Comparison of ENCODE assay signal across 17 cellular contexts in the genomic region with DNA sequence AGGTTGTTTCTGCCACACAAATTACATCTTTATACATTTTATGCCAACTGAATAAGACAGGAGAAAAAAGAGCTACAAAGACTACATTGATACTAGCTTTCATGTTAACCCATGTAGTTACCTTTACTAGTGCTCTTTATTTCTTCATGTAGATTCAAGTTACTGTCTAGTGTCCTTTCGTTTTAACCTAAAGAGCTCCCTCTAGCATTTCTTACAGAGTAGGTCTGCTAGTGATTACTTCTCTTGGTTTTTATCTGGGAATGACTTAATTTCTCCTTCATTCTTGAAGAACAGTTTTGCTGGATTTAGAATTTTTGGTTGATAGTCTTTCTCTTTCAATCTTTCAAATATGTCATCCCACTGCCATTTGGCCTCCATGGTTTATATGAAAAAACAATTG. TPM values are rescaled to one million over a fixed set of nuclear protein-coding genes. Genes with fewer than 3 reads are reported as not detected.
A peak's percentile ranks its signal among the peaks of the same experiment; 100 is the strongest.
DNase-seq lines count a peak whose midpoint lies in the region; ATAC-seq and TF ChIP-seq lines count a peak whose summit lies in the region.
"Had no signal": no experiment of that assay in that cellular context is flagged by ENCODE, and none has a peak within 500 bp of the region (broad histone marks: within the 10 kb centered on the region; RNA-seq: fewer than 3 reads in every experiment).

No MANE protein-coding gene starts in this region.

- H3K27me3 ChIP-seq in SK-N-SH (ENCODE audit: insufficient read depth), result no peaks in the 10 kb centered on the region; the same call in 1 of the 2 replicates
- H3K27me3 ChIP-seq in mammary epithelial cell (ENCODE audit: insufficient read depth, low read length), result no peaks in the 10 kb centered on the region

- H3K4me3 Mint-ChIP-seq in osteocyte (ENCODE audit: unreplicated experiment), result no peak overlapping the region
- H3K4me3 Mint-ChIP-seq: activated naive CD8-positive, alpha-beta T cell; stimulated activated effector memory CD8-positive, alpha-beta T cell treated with anti-CD3 and anti-CD28 coated beads, Interleukin-12 subunit alpha, Interleukin-12 subunit beta, amount 100 ng/mL, for 72 hours had no signal

- no peak overlapping the region for H3K27ac ChIP-seq in SK-N-SH (ENCODE audit: low read depth in 2 of 2, low read length in 1 of 2)
- no peak overlapping the region for H3K27ac ChIP-seq in mammary epithelial cell (ENCODE audit: insufficient read depth, low read depth, low read length)

- no peaks in the 10 kb centered on the region for H3K4me1 ChIP-seq in SK-N-SH (ENCODE audit: control insufficient read depth in 1 of 2, insufficient read depth in 2 of 2, low read depth in 1 of 2, low read length in 1 of 2)
- H3K4me1 ChIP-seq in mammary epithelial cell (ENCODE audit: insufficient read depth, low read length), result no peaks in the 10 kb centered on the region

- BruUV-seq in mammary epithelial cell (replicated peaks; lab: Mats Ljungman, UMichigan), result no TSS peak

- H3K9ac ChIP-seq in SK-N-SH, result no peak overlapping the region
- no peak overlapping the region for H3K9ac ChIP-seq in mammary epithelial cell (ENCODE audit: insufficient read depth, low read length)

- H3K9me3 ChIP-seq in SK-N-SH, result no peaks in the 10 kb centered on the region
- H3K9me3 ChIP-seq in mammary epithelial cell (replicated peaks; ENCODE audit: insufficient read depth, low read length), result peaks cover 6% of the 10 kb centered on the region

- no peak overlapping the region for H3K27ac Mint-ChIP-seq in osteocyte (ENCODE audit: unreplicated experiment)
- H3K27ac Mint-ChIP-seq: activated naive CD8-positive, alpha-beta T cell; stimulated activated effector memory CD8-positive, alpha-beta T cell treated with anti-CD3 and anti-CD28 coated beads, Interleukin-12 subunit alpha, Interleukin-12 subunit beta, amount 100 ng/mL, for 72 hours had no signal

- H3K9me3 Mint-ChIP-seq in osteocyte (ENCODE audit: unreplicated experiment), result peaks cover 27% of the 10 kb centered on the region

- H3F3A ChIP-seq in SK-N-SH (replicated peaks; ENCODE audit: insufficient read depth), result no peaks in the 10 kb centered on the region

- H3K4me2 ChIP-seq in SK-N-SH (no peak overlapping the region), mammary epithelial cell (ENCODE audit: insufficient read depth, low read depth, low read length) (no peak overlapping the region)

- intact Hi-C loops in mammary epithelial cell (cut with micrococcal nuclease), result loop anchor here (5.0 kb wide), 1 partner anchor 109 kb away; no protein-coding TSS in a partner anchor

- peak; percentile 22; the same call in 1 of the 2 replicates for TF ChIP-seq RAD21 in SK-N-SH (IDR thresholded peaks at IDR 0.05; ENCODE audit: low read length)

- H3K4me3 ChIP-seq in SK-N-SH (ENCODE audit: low read depth in 2 of 2, low read length in 1 of 2) (no peak overlapping the region), mammary epithelial cell (replicated peaks in 1 of 3; ENCODE audit: insufficient read depth in 1 of 3, low read depth in 2 of 3, low read length in 3 of 3) (no peak overlapping the region)

- dilution Hi-C loops in mammary epithelial cell (cut with HindIII; ENCODE audit: low sequenced_read_pairs), result no loop called here

- H3K27me3 Mint-ChIP-seq in osteocyte (ENCODE audit: unreplicated experiment), result peaks cover 41% of the 10 kb centered on the region

- H3K4me1 Mint-ChIP-seq in osteocyte (ENCODE audit: unreplicated experiment), result no peaks in the 10 kb centered on the region
- H3K4me1 Mint-ChIP-seq: stimulated activated effector memory CD8-positive, alpha-beta T cell treated with anti-CD3 and anti-CD28 coated beads, Interleukin-12 subunit alpha, Interleukin-12 subunit beta, amount 100 ng/mL, for 72 hours had no signal

- no peak for ATAC-seq in SK-N-SH treated with all-trans-retinoic acid at 6 μM for 48 hours
- ATAC-seq in GM21717 (IDR thresholded peaks at IDR 0.05; ENCODE audit: unreplicated experiment), result no peak
- no peak for ATAC-seq in GM21576 (IDR thresholded peaks at IDR 0.05; ENCODE audit: unreplicated experiment)
- ATAC-seq: stimulated activated effector memory CD8-positive, alpha-beta T cell treated with anti-CD3 and anti-CD28 coated beads, Interleukin-12 subunit alpha, Interleukin-12 subunit beta, amount 100 ng/mL, for 72 hours had no signal

- no peaks in the 10 kb centered on the region for H3K9me2 ChIP-seq in SK-N-SH

- no peak for TF ChIP-seq EP300 in SK-N-SH (IDR thresholded peaks at IDR 0.05; ENCODE audit: borderline replicate concordance in 1 of 2, low read depth in 1 of 2, low read length in 1 of 2)

- CTCF ChIA-PET in SK-N-SH (lab: Yijun Ruan, JAX) (interaction anchor here (1.3 to 1.5 kb wide), 2 partner anchors 15 to 107 kb away, joined by 4 to 6 read pairs; no protein-coding TSS in a partner anchor), mammary epithelial cell (lab: Charles Lee; ENCODE audit: low non-redundant PET) (interaction anchor here (0.8 to 1.0 kb wide), 2 partner anchors 107 to 245 kb away, joined by 10 to 15 read pairs; no protein-coding TSS in a partner anchor)

- TF ChIP-seq CTCF in SK-N-SH (IDR thresholded peaks at IDR 0.05) (no peak), mammary epithelial cell (conservative IDR thresholded peaks at IDR 0.05 in 1 of 2, IDR thresholded peaks at IDR 0.05 in 1 of 2; ENCODE audit: extremely low read depth in 1 of 2, insufficient read depth in 1 of 2, low read depth in 1 of 2, low read length in 2 of 2) (peak in 1 of 2 donors; percentile 29), osteocyte (IDR thresholded peaks at IDR 0.05) (peak; percentile 19)

- H3K79me2 ChIP-seq in SK-N-SH (ENCODE audit: insufficient read depth), result no peaks in the 10 kb centered on the region
- H3K79me2 ChIP-seq in mammary epithelial cell (ENCODE audit: insufficient read depth, low read length), result no peaks in the 10 kb centered on the region

- POLR2A ChIA-PET in SK-N-SH (lab: Yijun Ruan, JAX), result no interaction called here

- DNase-seq in SK-N-SH, result no peak
- peak; percentile 9 for DNase-seq in NAMALWA (ENCODE audit: low spot score)
- DNase-seq in mammary epithelial cell, result peak; percentile 16
- DNase-seq in osteocyte (ENCODE audit: extremely low spot score, unreplicated experiment), result no peak
- DNase-seq in activated gamma-delta T cell treated with Interleukin-2 at 50 U/mL for 16 hours, result no peak
- DNase-seq: activated CD4-positive, alpha-beta T cell treated with anti-CD3 and anti-CD28 coated beads for 4 hours; Calu3; caudate nucleus; glutamatergic neuron; NCI-H1105; occipital lobe; trophoblast cell had no signal

- no peaks in the 10 kb centered on the region for H3K36me3 Mint-ChIP-seq in osteocyte (ENCODE audit: unreplicated experiment)
- H3K36me3 Mint-ChIP-seq: stimulated activated effector memory CD8-positive, alpha-beta T cell treated with anti-CD3 and anti-CD28 coated beads, Interleukin-12 subunit alpha, Interleukin-12 subunit beta, amount 100 ng/mL, for 72 hours had no signal

- no peaks in the 10 kb centered on the region for H4K20me1 ChIP-seq in SK-N-SH (ENCODE audit: insufficient read depth)
- no peaks in the 10 kb centered on the region for H4K20me1 ChIP-seq in mammary epithelial cell (ENCODE audit: insufficient read depth, low read length)

- no peaks in the 10 kb centered on the region for H3K36me3 ChIP-seq in SK-N-SH (replicated peaks in 1 of 2; ENCODE audit: control insufficient read depth in 1 of 2, insufficient read depth in 2 of 2, low read length in 1 of 2)
- H3K36me3 ChIP-seq in mammary epithelial cell (ENCODE audit: insufficient read depth, low read length), result no peaks in the 10 kb centered on the region

- in situ Hi-C loops in mammary epithelial cell (cut with MboI; ENCODE audit: low sequenced_read_pairs in 2 of 2), result loop anchor here in 1 of 2 donors (25.0 kb wide), 1 partner anchor 119 kb away; the partner anchor contains the start of gene ZNF343

- 19% methylated on average over 1 of the region's 1 CpG for WGBS in SK-N-SH (ENCODE audit: low lambda C conversion rate)
- WGBS in mammary epithelial cell (ENCODE audit: low coverage, missing lambda C conversion rate), result 47% methylated on average over 1 of the region's 1 CpG

- H2AFZ ChIP-seq in SK-N-SH (ENCODE audit: low read depth) (no peak overlapping the region), mammary epithelial cell (ENCODE audit: low read depth, low read length) (no peak overlapping the region)

TF ChIP-seq in SK-N-SH, 30 proteins besides CTCF, POLR2A, EP300 and RAD21 (continues in another document):
- TF ChIP-seq CHD2 (IDR thresholded peaks at IDR 0.05; ENCODE audit: low read length, partially characterized antibody), result no peak
- TF ChIP-seq, protein P1, sequence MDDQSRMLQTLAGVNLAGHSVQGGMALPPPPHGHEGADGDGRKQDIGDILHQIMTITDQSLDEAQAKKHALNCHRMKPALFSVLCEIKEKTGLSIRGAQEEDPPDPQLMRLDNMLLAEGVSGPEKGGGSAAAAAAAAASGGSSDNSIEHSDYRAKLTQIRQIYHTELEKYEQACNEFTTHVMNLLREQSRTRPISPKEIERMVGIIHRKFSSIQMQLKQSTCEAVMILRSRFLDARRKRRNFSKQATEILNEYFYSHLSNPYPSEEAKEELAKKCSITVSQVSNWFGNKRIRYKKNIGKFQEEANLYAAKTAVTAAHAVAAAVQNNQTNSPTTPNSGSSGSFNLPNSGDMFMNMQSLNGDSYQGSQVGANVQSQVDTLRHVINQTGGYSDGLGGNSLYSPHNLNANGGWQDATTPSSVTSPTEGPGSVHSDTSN (IDR thresholded peaks at IDR 0.05), result no peak

RNA-seq across cellular contexts. Expression of gene NOP56, which starts 21.2 kb away (rescaled TPM):
- 158 and 218 TPM in 2 replicates for polyA plus RNA-seq in SK-N-SH (2012; rRNA removed)
- 111 and 114 TPM in 2 replicates for polyA plus RNA-seq in SK-N-SH (2012; cell fraction: cytosol; rRNA removed)
- 520 and 629 TPM in 2 replicates for polyA plus RNA-seq in SK-N-SH (2012; cell fraction: nucleus; rRNA removed)
- 100 to 1,000 TPM; 101 to 297 TPM for total RNA-seq in mammary epithelial cell
- polyA plus RNA-seq in mammary epithelial cell, result 258 TPM
- polyA minus RNA-seq in mammary epithelial cell, result 285 TPM
- total RNA-seq in osteocyte, result 141 and 142 TPM in 2 replicates

RNA-seq across cellular contexts. Expression of gene IDH3B, which starts 32.8 kb away (rescaled TPM):
- polyA plus RNA-seq in SK-N-SH (2012; rRNA removed) (233 and 268 TPM in 2 replicates), mammary epithelial cell (131 TPM)
- 158 and 196 TPM in 2 replicates for polyA plus RNA-seq in SK-N-SH (2012; cell fraction: cytosol; rRNA removed)
- polyA plus RNA-seq in SK-N-SH (2012; cell fraction: nucleus; rRNA removed), result 526 and 663 TPM in 2 replicates
- total RNA-seq in mammary epithelial cell (10 to 100 TPM; 50.0 to 78.5 TPM), osteocyte (78.1 and 86.6 TPM in 2 replicates)
- 153 TPM for polyA minus RNA-seq in mammary epithelial cell

Comparison
In these comparisons a context has a peak if more than half of its experiments do, and no peak if none do; other contexts are left out.
1. DNase-seq: peak in NAMALWA (single experiment) and mammary epithelial cell (single experiment); none in SK-N-SH (single experiment), osteocyte (single experiment) and activated gamma-delta T cell treated with Interleukin-2 at 50 U/mL for 16 hours (single experiment).